9 cellular contexts compared by ENCODE assay signal in genomic region chr12:77893918-77894317, GRCh38.
DNase-seq lines count a peak whose midpoint lies in the region; ATAC-seq, FAIRE-seq and TF ChIP-seq lines count a peak whose summit lies in the region.
"Had no signal": no experiment of that assay in that cellular context is flagged by ENCODE, and none has a peak within 500 bp of the region (broad histone marks: within the 10 kb centered on the region; RNA-seq: fewer than 3 reads in every experiment).

No MANE protein-coding gene starts in this region.

- TF ChIP-seq CTCF in A549 (IDR thresholded peaks at IDR 0.05) = no peak
- no peak for TF ChIP-seq CTCF in osteocyte (IDR thresholded peaks at IDR 0.05)
- no peak for TF ChIP-seq CTCF in CD8-positive, alpha-beta T cell (IDR thresholded peaks at IDR 0.05)

- no peak overlapping the region for H3K4me3 ChIP-seq in A549
- no peak overlapping the region for H3K4me3 ChIP-seq in CD8-positive, alpha-beta T cell (ENCODE audit: low read depth, low read length)

- peak; percentile 63 for FAIRE-seq in A549 (lab: Jason Lieb, UNC)
- FAIRE-seq: H1 had no signal

- peak overlapping the region; percentile 36 to 50; a peak in 4 of 6 replicates for H3K27ac ChIP-seq in A549
- H3K27ac ChIP-seq in CD8-positive, alpha-beta T cell (ENCODE audit: low read depth, low read length) = no peak overlapping the region

- H3K4me3 Mint-ChIP-seq in osteocyte (ENCODE audit: unreplicated experiment) = no peak overlapping the region
- no peak overlapping the region for H3K4me3 Mint-ChIP-seq in CD8-positive, alpha-beta T cell

- CTCF ChIA-PET in A549 (lab: Yijun Ruan, JAX) = interaction anchor here (2.2 kb wide), 1 partner anchor 32 kb away, joined by 4 read pairs; no protein-coding TSS in a partner anchor
- CTCF ChIA-PET in CD8-positive, alpha-beta T cell (lab: Charles Lee) = no interaction called here

- no peaks in the 10 kb centered on the region for H3K27me3 ChIP-seq in CD8-positive, alpha-beta T cell (ENCODE audit: insufficient read depth, low read length)

- TF ChIP-seq RAD21 in A549 (conservative IDR thresholded peaks at IDR 0.05 in 1 of 2, IDR thresholded peaks at IDR 0.05 in 1 of 2) = no peak

- H3K4me2 ChIP-seq in A549 = peak overlapping the region; percentile 53

- peaks cover 31% of the 10 kb centered on the region for H3K4me1 ChIP-seq in A549
- H3K4me1 ChIP-seq in CD8-positive, alpha-beta T cell (ENCODE audit: insufficient read depth, low read length) = no peaks in the 10 kb centered on the region

- TF ChIP-seq POLR2A in A549 (IDR thresholded peaks at IDR 0.05; ENCODE audit: low read length) = no peak

- no peak for TF ChIP-seq EP300 in A549 (IDR thresholded peaks at IDR 0.05)

- DNase-seq in A549 (ENCODE audit: low read depth in 1 of 2, low spot score in 1 of 2) = peak; percentile 11 to 86
- DNase-seq in LHCN-M2 (ENCODE audit: low read depth) = peak; percentile 79
- DNase-seq in astrocyte of the hippocampus (ENCODE audit: low read depth, low spot score) = peak; percentile 31
- DNase-seq in kidney glomerular epithelial cell (lab: John Stamatoyannopoulos, UW) = peak; percentile 4
- DNase-seq in osteocyte (ENCODE audit: extremely low spot score, unreplicated experiment) = no peak
- DNase-seq in CD8-positive, alpha-beta T cell = no peak
- no peak for DNase-seq in NCI-H1092 (lab: John Stamatoyannopoulos, UW)
- DNase-seq in dedifferentiated amniotic fluid mesenchymal stem cell (ENCODE audit: extremely low spot score) = no peak

- no peak overlapping the region for H3K27ac Mint-ChIP-seq in osteocyte (ENCODE audit: unreplicated experiment)
- no peak overlapping the region for H3K27ac Mint-ChIP-seq in CD8-positive, alpha-beta T cell

- intact Hi-C loops in CD8-positive, alpha-beta T cell (cut with DNase I, micrococcal nuclease) = no loop called here

- peaks cover 7% of the 10 kb centered on the region for H3K4me1 Mint-ChIP-seq in osteocyte (ENCODE audit: unreplicated experiment)
- no peaks in the 10 kb centered on the region for H3K4me1 Mint-ChIP-seq in CD8-positive, alpha-beta T cell (ENCODE audit: low read depth)

- no peaks in the 10 kb centered on the region for H3K36me3 ChIP-seq in CD8-positive, alpha-beta T cell (ENCODE audit: insufficient read depth, low read length)

- POLR2A ChIA-PET in A549 (lab: Yijun Ruan, JAX) = no interaction called here
- POLR2A ChIA-PET in CD8-positive, alpha-beta T cell (lab: Charles Lee) = no interaction called here

- no peaks in the 10 kb centered on the region for H3K36me3 Mint-ChIP-seq in osteocyte (ENCODE audit: unreplicated experiment)
- no peaks in the 10 kb centered on the region for H3K36me3 Mint-ChIP-seq in CD8-positive, alpha-beta T cell

- peak; percentile 70 to 78; a peak in 4 of 6 replicates for ATAC-seq in A549
- no peak for ATAC-seq in CD8-positive, alpha-beta T cell

- peaks cover 2% of the 10 kb centered on the region for H3K27me3 Mint-ChIP-seq in osteocyte (ENCODE audit: unreplicated experiment)
- no peaks in the 10 kb centered on the region for H3K27me3 Mint-ChIP-seq in CD8-positive, alpha-beta T cell (ENCODE audit: low read depth)

- H3K9me3 Mint-ChIP-seq in osteocyte (ENCODE audit: unreplicated experiment) = no peaks in the 10 kb centered on the region
- peaks cover 6% of the 10 kb centered on the region for H3K9me3 Mint-ChIP-seq in CD8-positive, alpha-beta T cell

- H3K9me3 ChIP-seq in A549 = no peaks in the 10 kb centered on the region
- no peaks in the 10 kb centered on the region for H3K9me3 ChIP-seq in CD8-positive, alpha-beta T cell (ENCODE audit: low read length)

TF ChIP-seq in A549, 52 proteins besides CTCF, POLR2A, EP300 and RAD21:
- no peak for TF ChIP-seq MAZ (IDR thresholded peaks at IDR 0.05; ENCODE audit: borderline replicate concordance, low read depth, low read length)
- TF ChIP-seq MAX (IDR thresholded peaks at IDR 0.05) = 0 out of 2 replicates have a peak, but pooled peaks have one; percentile 20
- peak; percentile 96 for TF ChIP-seq FOXS1 (CRISPR knock-in tag; IDR thresholded peaks at IDR 0.05)
- no peak for TF ChIP-seq BCL3 (IDR thresholded peaks at IDR 0.05)
- TF ChIP-seq ESRRA (IDR thresholded peaks at IDR 0.05; ENCODE audit: borderline replicate concordance, low read length) = 0 out of 2 replicates have a peak, but pooled peaks have one; percentile 51
- 0 out of 2 replicates have a peak, but pooled peaks have one; percentile 23 for TF ChIP-seq GATA3 (IDR thresholded peaks at IDR 0.05; ENCODE audit: borderline replicate concordance)

Comparison
In these comparisons a context has a peak if more than half of its experiments do, and no peak if none do; other contexts are left out.
1. DNase-seq: peak in A549 (2 of 2), LHCN-M2 (single experiment), astrocyte of the hippocampus (single experiment) and kidney glomerular epithelial cell (single experiment); none in osteocyte (single experiment), CD8-positive, alpha-beta T cell (0 of 7), NCI-H1092 (single experiment) and dedifferentiated amniotic fluid mesenchymal stem cell (single experiment).